Comparison of ENCODE assay signal across 13 cellular contexts in the genomic region with DNA sequence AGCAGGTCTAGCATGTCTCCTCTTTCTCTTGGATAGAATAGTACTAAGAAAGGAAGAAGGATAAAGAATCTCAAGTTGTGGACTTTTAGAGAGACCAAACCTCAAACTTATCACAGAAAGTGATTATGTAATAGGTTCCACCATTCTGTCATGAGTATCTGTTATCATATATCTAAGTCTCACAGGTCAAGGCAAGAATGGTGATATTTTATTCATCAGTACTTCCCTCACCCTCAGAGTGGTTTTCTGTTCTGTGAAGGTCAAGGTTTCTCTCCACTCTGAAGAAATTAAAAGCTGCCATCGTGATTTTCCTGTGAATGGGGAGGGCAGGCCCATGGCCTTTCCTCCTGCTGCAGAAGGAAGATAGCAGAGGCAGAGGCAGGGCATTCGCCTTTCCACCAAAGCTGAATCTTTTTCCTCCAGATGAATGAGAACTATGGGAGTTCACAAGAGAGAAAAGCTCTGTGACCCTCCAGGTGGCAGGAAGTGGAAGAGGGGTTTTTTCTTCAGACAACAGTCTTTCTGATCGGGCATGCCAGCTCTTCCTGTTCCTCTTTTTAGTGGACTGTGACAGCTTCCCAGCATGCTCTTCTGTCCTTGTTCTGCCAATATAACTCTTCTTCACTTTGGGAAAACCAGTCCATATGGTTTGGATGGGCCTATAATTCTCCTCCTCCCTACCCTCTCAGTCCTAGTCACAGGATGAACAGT. TPM values are rescaled to one million over a fixed set of nuclear protein-coding genes. Genes with fewer than 3 reads are reported as not detected.
DNase-seq lines count a peak whose midpoint lies in the region; ATAC-seq, FAIRE-seq and TF ChIP-seq lines count a peak whose summit lies in the region.
"Had no signal": no experiment of that assay in that cellular context is flagged by ENCODE, and none has a peak within 500 bp of the region (broad histone marks: within the 10 kb centered on the region; RNA-seq: fewer than 3 reads in every experiment).

No MANE protein-coding gene starts in this region.

- H2AFZ ChIP-seq in PC-9: no peak overlapping the region

- peaks cover 27 to 34% of the 10 kb centered on the region in 2 donors for H3K4me1 Mint-ChIP-seq in stimulated activated naive B cell treated with anti-CD40 and anti-IgM and Interleukin-4, amounts not matched to agents 10 μg/mL and 1 μg/mL and 100 μg/mL, for 72 hours

- no peaks in the 10 kb centered on the region for H3K9me2 ChIP-seq in PC-9 (ENCODE audit: insufficient read depth)

- no peaks in the 10 kb centered on the region for H3K36me3 ChIP-seq in PC-9 (ENCODE audit: low read depth)
- H3K36me3 ChIP-seq: esophagus squamous epithelium had no signal

- no peaks in the 10 kb centered on the region for H3K27me3 Mint-ChIP-seq in stimulated activated naive B cell treated with anti-CD40 and anti-IgM and Interleukin-4, amounts not matched to agents 10 μg/mL and 1 μg/mL and 100 μg/mL, for 72 hours
- H3K27me3 Mint-ChIP-seq: CD4-positive, alpha-beta T cell had no signal

- H3F3A ChIP-seq in PC-9 (ENCODE audit: insufficient read depth, low read depth): no peaks in the 10 kb centered on the region

- CTCF ChIA-PET in PC-9 (lab: Charles Lee): no interaction called here

- H3K9me3 ChIP-seq in PC-9 (ENCODE audit: insufficient read depth, low read depth): no peaks in the 10 kb centered on the region
- H3K9me3 ChIP-seq: esophagus squamous epithelium had no signal

- peak; percentile 23 for FAIRE-seq in GM19239 (lab: Jason Lieb, UNC)
- FAIRE-seq: TTC549 had no signal

- H3K4me3 Mint-ChIP-seq in stimulated activated naive B cell treated with anti-CD40 and anti-IgM and Interleukin-4, amounts not matched to agents 10 μg/mL and 1 μg/mL and 100 μg/mL, for 72 hours: peak overlapping the region in 1 of 2 donors; percentile 41
- H3K4me3 Mint-ChIP-seq: CD4-positive, alpha-beta T cell had no signal

- peak overlapping the region; percentile 96 for H3K27ac Mint-ChIP-seq in stimulated activated naive B cell treated with anti-CD40 and anti-IgM and Interleukin-4, amounts not matched to agents 10 μg/mL and 1 μg/mL and 100 μg/mL, for 72 hours
- H3K27ac Mint-ChIP-seq: CD4-positive, alpha-beta T cell had no signal

- H3K79me2 ChIP-seq in PC-9 (ENCODE audit: low read depth): no peaks in the 10 kb centered on the region

- peaks cover 0 to 2% of the 10 kb centered on the region in 2 donors for H3K36me3 Mint-ChIP-seq in stimulated activated naive B cell treated with anti-CD40 and anti-IgM and Interleukin-4, amounts not matched to agents 10 μg/mL and 1 μg/mL and 100 μg/mL, for 72 hours

- BruUV-seq in PC-9 (replicated peaks; lab: Mats Ljungman, UMichigan): no TSS peak

- H4K20me1 ChIP-seq in PC-9 (ENCODE audit: insufficient read depth): no peaks in the 10 kb centered on the region

- intact Hi-C loops in PC-9 (cut with micrococcal nuclease; ENCODE audit: unreplicated experiment): no loop called here

- no peaks in the 10 kb centered on the region for H3K4me1 ChIP-seq in PC-9 (replicated peaks; ENCODE audit: insufficient read depth)
- H3K4me1 ChIP-seq: esophagus squamous epithelium had no signal

- H3K27ac ChIP-seq in PC-9: no peak overlapping the region
- H3K27ac ChIP-seq: coronary artery, esophagus squamous epithelium had no signal

- TF ChIP-seq CTCF in PC-9 (conservative IDR thresholded peaks at IDR 0.05): no peak

- H3K27me3 ChIP-seq in PC-9 (ENCODE audit: insufficient read depth, low read depth): peaks cover 6% of the 10 kb centered on the region; the same call in 1 of the 2 replicates

- peak; percentile 6 for DNase-seq in GM19239 (ENCODE audit: insufficient read length, low spot score)
- peak; percentile 28 for DNase-seq in MV-4-11 (lab: John Stamatoyannopoulos, UW)
- DNase-seq in stimulated activated naive B cell treated with anti-CD40 and anti-IgM and Interleukin-4, amounts not matched to agents 10 μg/mL and 1 μg/mL and 100 μg/mL, for 72 hours: peak; percentile 15
- no peak for DNase-seq in PC-9
- DNase-seq in NCI-H146 treated with DMSO at 0.1 percent for 48 hours (lab: John Stamatoyannopoulos, UW; ENCODE audit: unreplicated experiment): no peak
- DNase-seq: CD4-positive, alpha-beta T cell; esophagus squamous epithelium; NCI-H1105 treated with DMSO at 0.1 percent for 48 hours; NCI-H526 treated with DMSO at 0.1 percent for 48 hours had no signal

- ATAC-seq in HG02623 (IDR thresholded peaks at IDR 0.05; ENCODE audit: unreplicated experiment) (peak; percentile 83), GM18498 (IDR thresholded peaks at IDR 0.05; ENCODE audit: unreplicated experiment) (no peak)
- peak; percentile 79 to 81 for ATAC-seq in stimulated activated naive B cell treated with anti-CD40 and anti-IgM and Interleukin-4, amounts not matched to agents 10 μg/mL and 1 μg/mL and 100 μg/mL, for 72 hours (replicated peaks)

- H3K9me3 Mint-ChIP-seq in stimulated activated naive B cell treated with anti-CD40 and anti-IgM and Interleukin-4, amounts not matched to agents 10 μg/mL and 1 μg/mL and 100 μg/mL, for 72 hours: peaks cover 0 to 10% of the 10 kb centered on the region in 2 donors
- H3K9me3 Mint-ChIP-seq: CD4-positive, alpha-beta T cell had no signal

- no peak overlapping the region for H3K4me3 ChIP-seq in PC-9
- H3K4me3 ChIP-seq: coronary artery, esophagus squamous epithelium had no signal

- POLR2A ChIA-PET in PC-9 (lab: Charles Lee; ENCODE audit: unreplicated experiment): no interaction called here

- H3K4me2 ChIP-seq in PC-9: no peak overlapping the region

RNA-seq across cellular contexts. Expression of a gene that starts 37.1 kb away (rescaled TPM):
- total RNA-seq in PC-9 (2021): 2.1 and 2.7 TPM in 2 replicates
- total RNA-seq: CD4-positive, alpha-beta T cell had no signal

Comparison
In these comparisons a context has a peak if more than half of its experiments do, and no peak if none do; other contexts are left out.
1. DNase-seq: peak in GM19239 (single experiment), MV-4-11 (single experiment) and stimulated activated naive B cell treated with anti-CD40 and anti-IgM and Interleukin-4, amounts not matched to agents 10 μg/mL and 1 μg/mL and 100 μg/mL, for 72 hours (single experiment); none in PC-9 (0 of 2) and NCI-H146 treated with DMSO at 0.1 percent for 48 hours (single experiment).